In genomic region chr16:19168173-19169080, GRCh38 we compare ENCODE assay signal across 2 cellular contexts.
TF ChIP-seq lines count a peak whose summit lies in the region.

SYT17 (plus strand) TSS chr16:19168240; CDS start chr16:19168647, 407 bp downstream.

TF ChIP-seq in IMR-90, 13 proteins besides CTCF, POLR2A, EP300 and RAD21 (continued from another document):
- TF ChIP-seq SMC3 (IDR thresholded peaks at IDR 0.05; ENCODE audit: low read depth, low read length) (no peak), CEBPB (IDR thresholded peaks at IDR 0.05; ENCODE audit: low read depth, low read length) (no peak), MAFK (IDR thresholded peaks at IDR 0.05; ENCODE audit: low read depth, low read length) (no peak), FOS (IDR thresholded peaks at IDR 0.05; ENCODE audit: low read depth, low read length) (no peak), RCOR1 (IDR thresholded peaks at IDR 0.05; ENCODE audit: insufficient replicate concordance, low read length) (no peak), MAZ (IDR thresholded peaks at IDR 0.05; ENCODE audit: borderline replicate concordance, low read depth, low read length) (no peak), NFE2L2 (IDR thresholded peaks at IDR 0.05; ENCODE audit: low read depth, low read length) (no peak), MXI1 (IDR thresholded peaks at IDR 0.05; ENCODE audit: borderline replicate concordance, low read depth, low read length) (no peak)

TF ChIP-seq in WTC11, 78 proteins besides CTCF, POLR2A, EP300 and RAD21 (continued from another document):
- TF ChIP-seq ATF6 (CRISPR knock-in tag; IDR thresholded peaks at IDR 0.05) (no peak), STAT6 (CRISPR knock-in tag; conservative IDR thresholded peaks at IDR 0.05; ENCODE audit: low read depth) (no peak), CBFB (CRISPR knock-in tag; IDR thresholded peaks at IDR 0.05; ENCODE audit: low read depth) (no peak), ZNF232 (CRISPR knock-in tag; IDR thresholded peaks at IDR 0.05) (no peak), CREM (CRISPR knock-in tag; IDR thresholded peaks at IDR 0.05) (no peak), SP1 (CRISPR knock-in tag; conservative IDR thresholded peaks at IDR 0.05) (0 out of 2 replicates have a peak, but pooled peaks have one; percentile 2), TEAD4 (CRISPR knock-in tag; IDR thresholded peaks at IDR 0.05) (no peak), RORB (CRISPR knock-in tag; IDR thresholded peaks at IDR 0.05) (no peak), ARID4B (CRISPR knock-in tag; IDR thresholded peaks at IDR 0.05; ENCODE audit: borderline replicate concordance) (0 out of 2 replicates have a peak, but pooled peaks have one; percentile 12), RELA (CRISPR knock-in tag; IDR thresholded peaks at IDR 0.05; ENCODE audit: borderline replicate concordance) (no peak), GRHL2 (CRISPR knock-in tag; IDR thresholded peaks at IDR 0.05; ENCODE audit: insufficient replicate concordance, severe bottlenecking) (no peak), ESRRA (CRISPR knock-in tag; IDR thresholded peaks at IDR 0.05; ENCODE audit: borderline replicate concordance) (no peak), JUN (CRISPR knock-in tag; IDR thresholded peaks at IDR 0.05) (no peak), TEAD1 (CRISPR knock-in tag; IDR thresholded peaks at IDR 0.05) (no peak), SOX15 (CRISPR knock-in tag; IDR thresholded peaks at IDR 0.05) (no peak), MLX (CRISPR knock-in tag; IDR thresholded peaks at IDR 0.05) (no peak), KAT7 (CRISPR knock-in tag; IDR thresholded peaks at IDR 0.05; ENCODE audit: borderline replicate concordance) (0 out of 2 replicates have a peak, but pooled peaks have one; percentile 49), E2F5 (CRISPR knock-in tag; IDR thresholded peaks at IDR 0.05) (no peak)
